In the genomic region with DNA sequence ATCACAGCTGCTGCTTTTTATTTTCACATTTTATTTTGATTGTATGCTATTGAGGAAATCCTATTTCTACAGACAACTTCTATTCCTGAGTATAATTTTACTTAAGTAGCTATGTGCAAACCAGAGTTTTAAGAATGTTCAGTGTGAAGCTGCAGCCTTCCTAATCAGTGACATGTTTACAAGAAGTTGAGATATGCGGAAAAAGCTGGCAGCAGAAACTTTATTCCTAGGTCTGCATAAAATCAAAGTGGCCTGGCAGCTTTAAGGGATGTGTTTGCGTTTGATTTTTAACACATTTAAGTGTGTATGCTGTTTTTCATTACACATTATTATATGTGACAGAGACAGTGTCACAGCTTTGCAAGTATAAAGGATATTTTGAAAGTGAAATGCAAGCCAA, we compare ENCODE assay signal across 19 cellular contexts. TPM values are rescaled to one million over a fixed set of nuclear protein-coding genes. Genes with fewer than 3 reads are reported as not detected.
A peak's percentile ranks its signal among the peaks of the same experiment; 100 is the strongest.
DNase-seq lines count a peak whose midpoint lies in the region; TF ChIP-seq lines count a peak whose summit lies in the region.
"Had no signal": no experiment of that assay in that cellular context is flagged by ENCODE, and none has a peak within 500 bp of the region (broad histone marks: within the 10 kb centered on the region; RNA-seq: fewer than 3 reads in every experiment).

No MANE protein-coding gene starts in this region.

- POLR2A ChIA-PET in MCF 10A (lab: Yijun Ruan, JAX) = no interaction called here
- POLR2A ChIA-PET in SK-N-SH (lab: Yijun Ruan, JAX) = interaction anchor here (0.6 kb wide), 1 partner anchor 51 kb away, joined by 3 read pairs; no protein-coding TSS in a partner anchor
- POLR2A ChIA-PET in activated CD4-positive, alpha-beta memory T cell treated with anti-CD3 and anti-CD28 coated beads, Interleukin-2, amount 10 ng/mL, durations not matched to agents 7 days and 5 days (lab: Charles Lee) = interaction anchor here (0.7 kb wide), 1 partner anchor 10 kb away, joined by 3 read pairs; no protein-coding TSS in a partner anchor

- CTCF ChIA-PET in MCF 10A (lab: Yijun Ruan, JAX) = interaction anchor here (1.0 kb wide), 1 partner anchor 25 kb away, joined by 4 read pairs; no protein-coding TSS in a partner anchor
- CTCF ChIA-PET in SK-N-SH (lab: Yijun Ruan, JAX) = interaction anchor here (0.7 to 1.0 kb wide), 2 partner anchors 25 to 41 kb away, joined by 3 to 5 read pairs; no protein-coding TSS in a partner anchor
- CTCF ChIA-PET in activated CD4-positive, alpha-beta memory T cell treated with anti-CD3 and anti-CD28 coated beads, Interleukin-2, amount 10 ng/mL, durations not matched to agents 7 days and 5 days (lab: Charles Lee) = no interaction called here

- H3K27ac Mint-ChIP-seq in MCF 10A (ENCODE audit: low read depth, unreplicated experiment) = no peak overlapping the region
- H3K27ac Mint-ChIP-seq in activated CD4-positive, alpha-beta memory T cell treated with anti-CD3 and anti-CD28 coated beads, Interleukin-2, amount 10 ng/mL, durations not matched to agents 7 days and 5 days = no peak overlapping the region
- H3K27ac Mint-ChIP-seq: CD8-positive, alpha-beta T cell; H9 had no signal

- H4K20me1 ChIP-seq in SK-N-SH (ENCODE audit: insufficient read depth) (peaks cover 25% of the 10 kb centered on the region), hepatocyte (ENCODE audit: insufficient read depth, poor library complexity, severe bottlenecking) (peaks cover 59% of the 10 kb centered on the region), smooth muscle cell (ENCODE audit: low read depth) (peaks cover 99% of the 10 kb centered on the region)

- no peaks in the 10 kb centered on the region for H3K4me1 Mint-ChIP-seq in MCF 10A (ENCODE audit: insufficient read depth, unreplicated experiment)
- H3K4me1 Mint-ChIP-seq in activated CD4-positive, alpha-beta memory T cell treated with anti-CD3 and anti-CD28 coated beads, Interleukin-2, amount 10 ng/mL, durations not matched to agents 7 days and 5 days = peaks cover 3% of the 10 kb centered on the region
- H3K4me1 Mint-ChIP-seq: CD14-positive monocyte, H9 had no signal

- H3K27me3 ChIP-seq in breast epithelium = no peaks in the 10 kb centered on the region
- H3K27me3 ChIP-seq in SK-N-SH (ENCODE audit: insufficient read depth) = no peaks in the 10 kb centered on the region
- H3K27me3 ChIP-seq in hepatocyte = no peaks in the 10 kb centered on the region
- H3K27me3 ChIP-seq in smooth muscle cell (ENCODE audit: low read depth) = no peaks in the 10 kb centered on the region

- intact Hi-C loops in MCF 10A (cut with micrococcal nuclease) = no loop called here
- intact Hi-C loops in breast epithelium (cut with DNase I; ENCODE audit: low total_unique reads) = no loop called here

- no peak for TF ChIP-seq POLR2A in breast epithelium (IDR thresholded peaks at IDR 0.05)

- WGBS in SK-N-SH (ENCODE audit: low lambda C conversion rate) = 65% methylated on average over 2 of the region's 2 CpGs
- 42% methylated on average over 2 of the region's 2 CpGs for WGBS in hepatocyte (ENCODE audit: low lambda C conversion rate, missing lambda C conversion rate)
- WGBS in smooth muscle cell (ENCODE audit: low lambda C conversion rate) = 28% methylated on average over 2 of the region's 2 CpGs

- H3K4me3 Mint-ChIP-seq in MCF 10A (ENCODE audit: unreplicated experiment) = no peak overlapping the region
- no peak overlapping the region for H3K4me3 Mint-ChIP-seq in activated CD4-positive, alpha-beta memory T cell treated with anti-CD3 and anti-CD28 coated beads, Interleukin-2, amount 10 ng/mL, durations not matched to agents 7 days and 5 days
- H3K4me3 Mint-ChIP-seq: CD14-positive monocyte; CD8-positive, alpha-beta T cell; H9 had no signal

- TF ChIP-seq CTCF in MCF 10A (IDR thresholded peaks at IDR 0.05; ENCODE audit: unreplicated experiment) (no peak), breast epithelium (IDR thresholded peaks at IDR 0.05) (no peak), SK-N-SH (IDR thresholded peaks at IDR 0.05) (no peak), hepatocyte (IDR thresholded peaks at IDR 0.05; ENCODE audit: poor library complexity) (no peak), smooth muscle cell (IDR thresholded peaks at IDR 0.05; ENCODE audit: borderline replicate concordance, insufficient read depth, poor library complexity, severe bottlenecking) (no peak)

- no peaks in the 10 kb centered on the region for H3K27me3 Mint-ChIP-seq in MCF 10A (ENCODE audit: insufficient read depth, unreplicated experiment)
- no peaks in the 10 kb centered on the region for H3K27me3 Mint-ChIP-seq in activated CD4-positive, alpha-beta memory T cell treated with anti-CD3 and anti-CD28 coated beads, Interleukin-2, amount 10 ng/mL, durations not matched to agents 7 days and 5 days

- no peaks in the 10 kb centered on the region for H3K9me2 ChIP-seq in SK-N-SH
- no peaks in the 10 kb centered on the region for H3K9me2 ChIP-seq in hepatocyte (replicated peaks; ENCODE audit: insufficient read depth)

- no peaks in the 10 kb centered on the region for H3K9me3 Mint-ChIP-seq in MCF 10A (ENCODE audit: unreplicated experiment)
- no peaks in the 10 kb centered on the region for H3K9me3 Mint-ChIP-seq in activated CD4-positive, alpha-beta memory T cell treated with anti-CD3 and anti-CD28 coated beads, Interleukin-2, amount 10 ng/mL, durations not matched to agents 7 days and 5 days
- H3K9me3 Mint-ChIP-seq: CD14-positive monocyte; CD8-positive, alpha-beta T cell; H9 had no signal

- H2AFZ ChIP-seq in SK-N-SH (ENCODE audit: low read depth) = no peak overlapping the region
- H2AFZ ChIP-seq in hepatocyte = no peak overlapping the region
- H2AFZ ChIP-seq in smooth muscle cell (ENCODE audit: low read depth) = no peak overlapping the region

- H3K27ac ChIP-seq in breast epithelium (no peak overlapping the region), SK-N-SH (ENCODE audit: low read depth in 2 of 2, low read length in 1 of 2) (peak overlapping the region in 1 of 2 experiments; percentile 67; a peak in 2 of 4 replicates), hepatocyte (no peak overlapping the region), smooth muscle cell (ENCODE audit: low read depth) (no peak overlapping the region)
- H3K27ac ChIP-seq: 22Rv1, HL-60 had no signal

- H3K36me3 ChIP-seq in breast epithelium (peaks cover 4% of the 10 kb centered on the region), SK-N-SH (replicated peaks in 1 of 2; ENCODE audit: control insufficient read depth in 1 of 2, insufficient read depth in 2 of 2, low read length in 1 of 2) (peaks cover 5 to 8% of the 10 kb centered on the region in 2 experiments), hepatocyte (replicated peaks; ENCODE audit: insufficient read depth, low read depth) (no peaks in the 10 kb centered on the region), smooth muscle cell (ENCODE audit: low read depth) (no peaks in the 10 kb centered on the region)

- H3K9me3 ChIP-seq in breast epithelium (no peaks in the 10 kb centered on the region), SK-N-SH (no peaks in the 10 kb centered on the region), hepatocyte (ENCODE audit: low read depth) (no peaks in the 10 kb centered on the region), smooth muscle cell (replicated peaks; ENCODE audit: low read depth) (no peaks in the 10 kb centered on the region)

- TSS peak; percentile 17 for BruUV-seq in MCF 10A (replicated peaks; lab: Mats Ljungman, UMichigan)

- H3K4me1 ChIP-seq in breast epithelium (no peaks in the 10 kb centered on the region), SK-N-SH (ENCODE audit: control insufficient read depth in 1 of 2, insufficient read depth in 2 of 2, low read depth in 1 of 2, low read length in 1 of 2) (peaks cover 16 to 34% of the 10 kb centered on the region in 2 experiments; a peak in 3 of 4 replicates), hepatocyte (ENCODE audit: insufficient read depth) (peaks cover 11% of the 10 kb centered on the region), smooth muscle cell (ENCODE audit: low read depth) (peaks cover 6% of the 10 kb centered on the region)

- TF ChIP-seq EP300 in SK-N-SH (IDR thresholded peaks at IDR 0.05; ENCODE audit: borderline replicate concordance in 1 of 2, low read depth in 1 of 2, low read length in 1 of 2) = peak in 1 of 2 experiments; percentile 72; a peak in 2 of 4 replicates

- no peak overlapping the region for H3K9ac ChIP-seq in SK-N-SH
- no peak overlapping the region for H3K9ac ChIP-seq in smooth muscle cell (ENCODE audit: low read depth)

- TF ChIP-seq RAD21 in SK-N-SH (IDR thresholded peaks at IDR 0.05; ENCODE audit: low read length) = no peak

- H3F3A ChIP-seq in SK-N-SH (replicated peaks; ENCODE audit: insufficient read depth) (no peaks in the 10 kb centered on the region), smooth muscle cell (ENCODE audit: low read depth) (peaks cover 3% of the 10 kb centered on the region)

- no peak for DNase-seq in MCF 10A (ENCODE audit: unreplicated experiment)
- no peak for DNase-seq in breast epithelium (ENCODE audit: low spot score in 2 of 2)
- DNase-seq in SK-N-SH = no peak
- DNase-seq in hepatocyte (ENCODE audit: low spot score) = no peak
- DNase-seq in smooth muscle cell (lab: John Stamatoyannopoulos, UW; ENCODE audit: unreplicated experiment) = no peak
- DNase-seq in NCI-H187 (lab: John Stamatoyannopoulos, UW) = no peak
- no peak for DNase-seq in activated CD4-positive, alpha-beta memory T cell treated with anti-CD3 and anti-CD28 coated beads, Interleukin-2, amount 10 ng/mL, durations not matched to agents 7 days and 5 days
- DNase-seq in activated T-cell treated with anti-CD3 and anti-CD28 coated beads, Interleukin-2, amount 50 U/mL, for 48 hours = no peak
- DNase-seq: CD8-positive, alpha-beta T cell; COR-L47; DND-41; GDM1; GOT3; H9 had no signal

- peaks cover 28% of the 10 kb centered on the region for H3K36me3 Mint-ChIP-seq in MCF 10A (ENCODE audit: insufficient read depth, unreplicated experiment)
- peaks cover 15% of the 10 kb centered on the region for H3K36me3 Mint-ChIP-seq in activated CD4-positive, alpha-beta memory T cell treated with anti-CD3 and anti-CD28 coated beads, Interleukin-2, amount 10 ng/mL, durations not matched to agents 7 days and 5 days (ENCODE audit: low read depth)

- H3K4me2 ChIP-seq in SK-N-SH (no peak overlapping the region), hepatocyte (peak overlapping the region; percentile 31), smooth muscle cell (peak overlapping the region; percentile 5)

- H3K4me3 ChIP-seq in breast epithelium (no peak overlapping the region), SK-N-SH (ENCODE audit: low read depth in 2 of 2, low read length in 1 of 2) (no peak overlapping the region), hepatocyte (no peak overlapping the region), smooth muscle cell (no peak overlapping the region)

- H3K79me2 ChIP-seq in SK-N-SH (ENCODE audit: insufficient read depth) (peaks cover 83% of the 10 kb centered on the region), hepatocyte (peaks cover 96% of the 10 kb centered on the region), smooth muscle cell (ENCODE audit: low read depth) (peaks cover 91% of the 10 kb centered on the region)

RNA-seq across cellular contexts. Expression of a gene that starts 26.3 kb away (rescaled TPM):
- 42.9 and 46.2 TPM in 2 replicates for total RNA-seq in MCF 10A (2022)
- total RNA-seq in breast epithelium = 10 to 100 TPM; 72.8 to 85.6 (median 81.3) TPM
- polyA plus RNA-seq in SK-N-SH (2012; rRNA removed) = 19.8 and 27.4 TPM in 2 replicates
- polyA plus RNA-seq in SK-N-SH (2012; cell fraction: cytosol; rRNA removed) = 17.7 and 20.1 TPM in 2 replicates
- polyA plus RNA-seq in SK-N-SH (2012; cell fraction: nucleus; rRNA removed) = 32.4 and 55.7 TPM in 2 replicates
- 86.5 and 101 TPM in 2 replicates for total RNA-seq in hepatocyte
- 41.2 and 46.8 TPM in 2 replicates for polyA plus RNA-seq in hepatocyte
- 57.6 and 62.8 TPM in 2 replicates for total RNA-seq in smooth muscle cell
- polyA plus RNA-seq in smooth muscle cell = 28.0 and 29.3 TPM in 2 replicates
- 10 to 100 TPM; 71.4 to 72.2 TPM for total RNA-seq in activated CD4-positive, alpha-beta memory T cell treated with anti-CD3 and anti-CD28 coated beads, Interleukin-2, amount 10 ng/mL, durations not matched to agents 7 days and 5 days

RNA-seq across cellular contexts. Expression of a gene that starts 29.4 kb away (rescaled TPM):
- total RNA-seq in MCF 10A (2022) = not detected in 2 replicates
- under 1 TPM in 2 of 3 donors, not detected in 1; 0.29 to 0.48 TPM for total RNA-seq in breast epithelium
- polyA plus RNA-seq in SK-N-SH (2012; rRNA removed) = not detected in 2 replicates
- not detected in 2 replicates for polyA plus RNA-seq in SK-N-SH (2012; cell fraction: cytosol; rRNA removed)
- polyA plus RNA-seq in SK-N-SH (2012; cell fraction: nucleus; rRNA removed) = 0.07 TPM in 1 of 2 replicates, not detected in the other
- total RNA-seq in hepatocyte = 0.48 TPM in 1 of 2 replicates, not detected in the other
- 0.18 TPM in 1 of 2 replicates, not detected in the other for polyA plus RNA-seq in hepatocyte
- total RNA-seq in smooth muscle cell = not detected in 2 replicates
- polyA plus RNA-seq in smooth muscle cell = 0.09 TPM in 1 of 2 replicates, not detected in the other
- not detected for total RNA-seq in activated CD4-positive, alpha-beta memory T cell treated with anti-CD3 and anti-CD28 coated beads, Interleukin-2, amount 10 ng/mL, durations not matched to agents 7 days and 5 days
- total RNA-seq: A673; CD8-positive, alpha-beta T cell had no signal
- polyA plus RNA-seq: BJ had no signal
